Comparison of ENCODE assay signal across 11 cellular contexts in genomic region chr22:19765477-19766234, GRCh38. TPM values are rescaled to one million over a fixed set of nuclear protein-coding genes. Genes with fewer than 3 reads are reported as not detected.
DNase-seq lines count a peak whose midpoint lies in the region; ATAC-seq and TF ChIP-seq lines count a peak whose summit lies in the region.
"Had no signal": no experiment of that assay in that cellular context is flagged by ENCODE, and none has a peak within 500 bp of the region (broad histone marks: within the 10 kb centered on the region; RNA-seq: fewer than 3 reads in every experiment).

No MANE protein-coding gene starts in this region.

- no peaks in the 10 kb centered on the region for H3K36me3 Mint-ChIP-seq in CD8-positive, alpha-beta memory T cell
- no peaks in the 10 kb centered on the region for H3K36me3 Mint-ChIP-seq in nephron (ENCODE audit: low read depth)

- H3K4me3 Mint-ChIP-seq in CD8-positive, alpha-beta memory T cell, result peak overlapping the region in 6 of 7 donors; percentile 59 to 83 (median 68)
- H3K4me3 Mint-ChIP-seq in nephron, result peak overlapping the region in 2 of 3 experiments; percentile 36 to 54

- no peaks in the 10 kb centered on the region for H3K9me3 ChIP-seq in CD8-positive, alpha-beta memory T cell (ENCODE audit: low read length)
- H3K9me3 ChIP-seq in colonic mucosa (no peaks in the 10 kb centered on the region), OCI-LY7 (ENCODE audit: low read length) (no peaks in the 10 kb centered on the region), HAP-1 (no peaks in the 10 kb centered on the region), tibial artery (no peaks in the 10 kb centered on the region)

- peaks cover 11% of the 10 kb centered on the region for H3K4me1 ChIP-seq in CD8-positive, alpha-beta memory T cell (ENCODE audit: insufficient read depth, low read length)
- H3K4me1 ChIP-seq in colonic mucosa (peaks cover 5% of the 10 kb centered on the region), OCI-LY7 (ENCODE audit: insufficient read depth, low read length, poor library complexity, severe bottlenecking) (peaks cover 4% of the 10 kb centered on the region), HAP-1 (no peaks in the 10 kb centered on the region), tibial artery (peaks cover 0 to 23% (median 14%) of the 10 kb centered on the region in 4 donors)

- ATAC-seq in HG03108 (IDR thresholded peaks at IDR 0.05; ENCODE audit: unreplicated experiment), result no peak

- no peak overlapping the region for H2AFZ ChIP-seq in OCI-LY7 (ENCODE audit: low read length)

- peaks cover 0 to 3% (median 0%) of the 10 kb centered on the region in 5 donors for H3K9me3 Mint-ChIP-seq in CD8-positive, alpha-beta memory T cell
- no peaks in the 10 kb centered on the region for H3K9me3 Mint-ChIP-seq in nephron
- H3K9me3 Mint-ChIP-seq: HFFc6 had no signal

- in situ Hi-C loops in HAP-1 (cut with MboI; ENCODE audit: low sequenced_read_pairs), result no loop called here

- intact Hi-C loops in colonic mucosa (cut with DNase I), result no loop called here
- intact Hi-C loops in OCI-LY7 (cut with micrococcal nuclease; ENCODE audit: unreplicated experiment), result no loop called here
- intact Hi-C loops in tibial artery (cut with DNase I; ENCODE audit: low total_unique reads), result no loop called here

- H3K9ac ChIP-seq in colonic mucosa (ENCODE audit: low read depth in 2 of 2, low read length in 2 of 2), result no peak overlapping the region

- no peak for DNase-seq in CD8-positive, alpha-beta memory T cell
- peak; percentile 70 for DNase-seq in MV-4-11 (lab: John Stamatoyannopoulos, UW)
- DNase-seq in colonic mucosa, result no peak
- DNase-seq in OCI-LY7 (ENCODE audit: low spot score), result no peak
- DNase-seq in HAP-1 (ENCODE audit: low spot score in 2 of 2), result no peak
- no peak for DNase-seq in tibial artery
- DNase-seq: HFFc6, Karpas-422 had no signal

- no peaks in the 10 kb centered on the region for H3K36me3 ChIP-seq in CD8-positive, alpha-beta memory T cell (ENCODE audit: insufficient read depth, low read length)
- H3K36me3 ChIP-seq in colonic mucosa (no peaks in the 10 kb centered on the region), OCI-LY7 (ENCODE audit: insufficient read depth, low read length) (no peaks in the 10 kb centered on the region), HAP-1 (replicated peaks) (peaks cover 38% of the 10 kb centered on the region), tibial artery (no peaks in the 10 kb centered on the region)

- no peak overlapping the region for H3K27ac Mint-ChIP-seq in CD8-positive, alpha-beta memory T cell
- H3K27ac Mint-ChIP-seq in nephron, result no peak overlapping the region
- H3K27ac Mint-ChIP-seq: HFFc6 had no signal

- H3K4me1 Mint-ChIP-seq in CD8-positive, alpha-beta memory T cell, result peaks cover 8 to 27% (median 15%) of the 10 kb centered on the region in 3 donors
- peaks cover 20% of the 10 kb centered on the region for H3K4me1 Mint-ChIP-seq in nephron

- BruUV-seq in OCI-LY7 (replicated peaks; lab: Mats Ljungman, UMichigan), result no TSS peak

- H3K27ac ChIP-seq in CD8-positive, alpha-beta memory T cell (ENCODE audit: low read depth, low read length), result peak overlapping the region; percentile 4
- H3K27ac ChIP-seq in colonic mucosa (no peak overlapping the region), OCI-LY7 (ENCODE audit: low read depth, low read length, poor library complexity, severe bottlenecking) (no peak overlapping the region), tibial artery (no peak overlapping the region)

- CTCF ChIA-PET in CD8-positive, alpha-beta memory T cell (lab: Charles Lee), result interaction anchor here (1.0 kb wide), 1 partner anchor 35 kb away, joined by 3 read pairs; no protein-coding TSS in a partner anchor
- CTCF ChIA-PET in OCI-LY7 (lab: Charles Lee; ENCODE audit: unreplicated experiment), result no interaction called here

- H4K20me1 ChIP-seq in OCI-LY7 (ENCODE audit: insufficient read depth, low read length), result no peaks in the 10 kb centered on the region

- peaks cover 58 to 70% of the 10 kb centered on the region in 2 donors for H3K27me3 Mint-ChIP-seq in CD8-positive, alpha-beta memory T cell
- H3K27me3 Mint-ChIP-seq in nephron (ENCODE audit: low read depth), result peaks cover 88% of the 10 kb centered on the region

- peaks cover 49% of the 10 kb centered on the region for H3K27me3 ChIP-seq in CD8-positive, alpha-beta memory T cell (ENCODE audit: insufficient read depth, low read length, poor library complexity, severe bottlenecking)
- H3K27me3 ChIP-seq in colonic mucosa (peaks cover 87% of the 10 kb centered on the region), HAP-1 (ENCODE audit: low read depth) (no peaks in the 10 kb centered on the region), tibial artery (peaks cover 0 to 96% of the 10 kb centered on the region in 2 donors)

- H3K79me2 ChIP-seq in OCI-LY7 (ENCODE audit: insufficient read depth, low read depth, low read length), result no peaks in the 10 kb centered on the region

- TF ChIP-seq CTCF in colonic mucosa (IDR thresholded peaks at IDR 0.05) (no peak), nephron (IDR thresholded peaks at IDR 0.05; ENCODE audit: unreplicated experiment in 3 of 3) (no peak), OCI-LY7 (conservative IDR thresholded peaks at IDR 0.05; ENCODE audit: low read length) (no peak), tibial artery (IDR thresholded peaks at IDR 0.05) (no peak)

- H3K4me2 ChIP-seq in OCI-LY7 (ENCODE audit: low read length), result no peak overlapping the region

- POLR2A ChIA-PET in CD8-positive, alpha-beta memory T cell (lab: Charles Lee), result no interaction called here
- POLR2A ChIA-PET in OCI-LY7 (lab: Charles Lee), result no interaction called here

- no peaks in the 10 kb centered on the region for H3K9me2 ChIP-seq in OCI-LY7 (ENCODE audit: insufficient read depth, low read length)

- no peak overlapping the region for H3K4me3 ChIP-seq in CD8-positive, alpha-beta memory T cell (ENCODE audit: low read length)
- H3K4me3 ChIP-seq in colonic mucosa, result peak overlapping the region; percentile 9
- H3K4me3 ChIP-seq in OCI-LY7 (ENCODE audit: low read depth, low read length, poor library complexity, severe bottlenecking), result no peak overlapping the region
- no peak overlapping the region for H3K4me3 ChIP-seq in HAP-1
- H3K4me3 ChIP-seq in tibial artery, result peak overlapping the region in 1 of 2 donors; percentile 42

RNA-seq across cellular contexts. Expression of gene TBX1, which starts 5.1 kb away (rescaled TPM):
- total RNA-seq in CD8-positive, alpha-beta memory T cell, result not detected
- polyA plus RNA-seq in CD8-positive, alpha-beta memory T cell, result not detected
- total RNA-seq in colonic mucosa (1 to 10 TPM in 1 of 2 donors, under 1 TPM in 1; 0.80 to 1.9 TPM), OCI-LY7 (2022) (0.23 TPM in 1 of 2 replicates, not detected in the other)
- total RNA-seq in OCI-LY7 (2014; rRNA removed; shearing (Covaris generic)), result not detected in 2 replicates

RNA-seq across cellular contexts. Expression of gene GP1BB, which starts 42.3 kb away (rescaled TPM):
- total RNA-seq in CD8-positive, alpha-beta memory T cell, result not detected
- polyA plus RNA-seq in CD8-positive, alpha-beta memory T cell, result not detected
- total RNA-seq in colonic mucosa (1 to 10 TPM in 1 of 2 donors, under 1 TPM in 1; 0.45 to 1.1 TPM), OCI-LY7 (2022) (not detected in 2 replicates)
- not detected in 2 replicates for total RNA-seq in OCI-LY7 (2014; rRNA removed; shearing (Covaris generic))
- total RNA-seq: T-helper 2 cell treated with Interferon-gamma antibody and Interleukin-4, amounts not matched to agents 100 ng/mL and 5 ng/mL, for 36 hours had no signal

RNA-seq across cellular contexts. Expression of gene SEPTIN5, which starts 51.4 kb away (rescaled TPM):
- under 1 TPM; 0.20 to 0.38 TPM for total RNA-seq in CD8-positive, alpha-beta memory T cell
- polyA plus RNA-seq in CD8-positive, alpha-beta memory T cell, result not detected
- total RNA-seq in colonic mucosa (1 to 10 TPM; 2.2 to 2.5 TPM), OCI-LY7 (2022) (not detected in 2 replicates)
- 1.2 TPM in 1 of 2 replicates, not detected in the other for total RNA-seq in OCI-LY7 (2014; rRNA removed; shearing (Covaris generic))
- total RNA-seq: T-helper 2 cell treated with Interferon-gamma antibody and Interleukin-4, amounts not matched to agents 100 ng/mL and 5 ng/mL, for 36 hours had no signal
